Comparison of ENCODE assay signal across 8 cellular contexts in genomic region chr1:224700915-224701531, GRCh38.
DNase-seq lines count a peak whose midpoint lies in the region; ATAC-seq and TF ChIP-seq lines count a peak whose summit lies in the region.

No MANE protein-coding gene starts in this region.

- peak; percentile 41 for TF ChIP-seq CTCF in GM20000 (IDR thresholded peaks at IDR 0.05; ENCODE audit: extremely low read depth, missing control alignments)

- DNase-seq in D341Med (ENCODE audit: low spot score): peak; percentile 50
- DNase-seq in GM20000 (ENCODE audit: low spot score): peak; percentile 56
- peak; percentile 65 for DNase-seq in NAMALWA (ENCODE audit: low spot score)
- peak; percentile 20 for DNase-seq in fibroblast of the conjunctiva (ENCODE audit: low read depth)
- no peak for DNase-seq in GDM1 (lab: John Stamatoyannopoulos, UW)
- no peak for DNase-seq in stimulated activated CD4-positive, alpha-beta T cell treated with anti-CD3 and anti-CD28 coated beads, Interleukin-4, amount 100 ng/mL, for 4 hours
- no peak for DNase-seq in T1000 (lab: John Stamatoyannopoulos, UW)

- ATAC-seq in HG02870 (IDR thresholded peaks at IDR 0.05; ENCODE audit: unreplicated experiment): no peak

Comparison
In these comparisons a context has a peak if more than half of its experiments do, and no peak if none do; other contexts are left out.
1. DNase-seq: peak in D341Med (single experiment), GM20000 (single experiment), NAMALWA (single experiment) and fibroblast of the conjunctiva (single experiment); none in GDM1 (single experiment), stimulated activated CD4-positive, alpha-beta T cell treated with anti-CD3 and anti-CD28 coated beads, Interleukin-4, amount 100 ng/mL, for 4 hours (0 of 2) and T1000 (single experiment).